11 cellular contexts compared by ENCODE assay signal in the genomic region with DNA sequence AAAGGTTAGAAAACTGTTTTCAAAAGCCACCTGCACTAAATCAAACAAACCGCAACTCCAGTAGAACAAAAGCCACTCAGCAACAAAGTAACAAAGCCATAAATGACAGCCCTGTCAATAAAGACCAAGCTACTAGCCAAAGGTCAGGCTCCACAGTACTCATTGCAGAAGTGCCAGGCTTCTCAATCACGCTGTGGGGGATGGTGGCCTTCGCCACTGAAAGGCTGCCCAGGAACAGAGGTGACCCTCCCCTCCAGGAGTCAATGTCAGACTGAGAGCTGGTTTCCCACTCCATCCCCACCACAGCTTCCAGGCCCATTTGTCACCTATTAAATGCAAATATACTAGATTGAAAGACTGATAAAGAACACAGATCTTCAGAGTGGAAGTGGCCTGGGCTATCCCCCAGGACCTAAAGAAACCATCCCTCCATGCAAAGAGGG. TPM values are rescaled to one million over a fixed set of nuclear protein-coding genes. Genes with fewer than 3 reads are reported as not detected.
A peak's percentile ranks its signal among the peaks of the same experiment; 100 is the strongest.
DNase-seq lines count a peak whose midpoint lies in the region; ATAC-seq, FAIRE-seq and TF ChIP-seq lines count a peak whose summit lies in the region.
"Had no signal": no experiment of that assay in that cellular context is flagged by ENCODE, and none has a peak within 500 bp of the region (broad histone marks: within the 10 kb centered on the region; RNA-seq: fewer than 3 reads in every experiment).

No MANE protein-coding gene starts in this region.

- H3K36me3 ChIP-seq in HAP-1 (replicated peaks) (no peaks in the 10 kb centered on the region), pancreas (no peaks in the 10 kb centered on the region)

- DNase-seq in HAP-1 (ENCODE audit: low spot score in 2 of 2) (peak; percentile 73 to 78), NCI-H2029 (lab: John Stamatoyannopoulos, UW) (peak; percentile 77), pancreas (peak in 4 of 6 donors; percentile 56 to 73 (median 65)), A172 (ENCODE audit: low spot score) (no peak), NCI-H1436 treated with DMSO at 0.1 percent for 48 hours (lab: John Stamatoyannopoulos, UW) (no peak), GM20000 (ENCODE audit: low spot score) (no peak)
- DNase-seq in NK-92 treated with Interleukin-12 subunit alpha and Interleukin-12 subunit beta, amount 100 ng/mL, for 24 hours (lab: John Stamatoyannopoulos, UW) = no peak
- DNase-seq: stimulated activated CD4-positive, alpha-beta T cell treated with anti-CD3 and anti-CD28 coated beads, Interleukin-2, amount 100 ng/mL, for 24 hours had no signal

- WGBS in pancreas, 2 donors = 12 to 15% methylated on average over 3 of the region's 3 CpGs

- intact Hi-C loops in pancreas (cut with DNase I) = no loop called here

- TF ChIP-seq CTCF in VCaP (conservative IDR thresholded peaks at IDR 0.05) (no peak), pancreas (IDR thresholded peaks at IDR 0.05) (no peak), GM20000 (IDR thresholded peaks at IDR 0.05; ENCODE audit: extremely low read depth, missing control alignments) (no peak)

- no peak for FAIRE-seq in pancreas (lab: Jason Lieb, UNC)
- FAIRE-seq: K562 had no signal

- in situ Hi-C loops in HAP-1 (cut with MboI; ENCODE audit: low sequenced_read_pairs) = no loop called here

- ATAC-seq in pancreas = peak; percentile 76 to 87 (median 80)
- ATAC-seq: K562 had no signal

- H3K9me3 ChIP-seq in HAP-1 (no peaks in the 10 kb centered on the region), pancreas (no peaks in the 10 kb centered on the region)

- H3K4me1 ChIP-seq in HAP-1 (peaks cover 17% of the 10 kb centered on the region), pancreas (peaks cover 31 to 71% (median 52%) of the 10 kb centered on the region in 3 donors)

- H3K27me3 ChIP-seq in HAP-1 (ENCODE audit: low read depth) = peaks cover 26% of the 10 kb centered on the region
- no peaks in the 10 kb centered on the region for H3K27me3 ChIP-seq in pancreas

- H3K27ac ChIP-seq in VCaP (peak overlapping the region; percentile 85), pancreas (peak overlapping the region; percentile 5 to 63 (median 39))

- H3K4me3 ChIP-seq in HAP-1 (no peak overlapping the region), pancreas (no peak overlapping the region)
- H3K4me3 ChIP-seq: K562 had no signal

RNA-seq across cellular contexts. Expression of a gene that starts 5.9 kb away (rescaled TPM):
- total RNA-seq in pancreas = 10 to 100 TPM; 32.2 to 44.8 (median 38.8) TPM
- 10 to 100 TPM in 1 of 2 donors, 1 to 10 TPM in 1; 8.0 to 10.2 TPM for polyA plus RNA-seq in pancreas
- total RNA-seq in A172 (2014; rRNA removed; shearing (Covaris generic)) = 38.2 and 38.8 TPM in 2 replicates
- total RNA-seq: OCI-LY7 had no signal

Comparison
In these comparisons a context has a peak if more than half of its experiments do, and no peak if none do; other contexts are left out.
1. DNase-seq: peak in HAP-1 (2 of 2), NCI-H2029 (single experiment) and pancreas (4 of 6); none in A172 (single experiment), NCI-H1436 treated with DMSO at 0.1 percent for 48 hours (single experiment), GM20000 (single experiment) and NK-92 treated with Interleukin-12 subunit alpha and Interleukin-12 subunit beta, amount 100 ng/mL, for 24 hours (single experiment).